ENCODE assay signal across 1 cellular context in genomic region chr22:19970479-19971275, GRCh38.
TF ChIP-seq lines count a peak whose summit lies in the region.

No MANE protein-coding gene starts in this region.

TF ChIP-seq in K562, 482 proteins besides CTCF, POLR2A, EP300 and RAD21 (continued from another document and continues in another):
- TF ChIP-seq ZMIZ1 (IDR thresholded peaks at IDR 0.05; ENCODE audit: low read depth in 2 of 2, low read length in 2 of 2) (peak in 1 of 2 experiments; percentile 59; a peak in 1 of 4 replicates), ZNF445 (CRISPR knock-in tag; IDR thresholded peaks at IDR 0.05; ENCODE audit: low read depth) (peak; percentile 77; the same call in 1 of the 2 replicates), XRCC4 (IDR thresholded peaks at IDR 0.05; ENCODE audit: extremely low read depth, insufficient read depth, insufficient read length) (no peak), ZNF695 (CRISPR knock-in tag; IDR thresholded peaks at IDR 0.05) (peak; percentile 45; the same call in 1 of the 2 replicates), NCOA2 (IDR thresholded peaks at IDR 0.05; ENCODE audit: partially characterized antibody in 2 of 2) (no peak), HDAC1 (IDR thresholded peaks at IDR 0.05) (peak in 1 of 2 experiments; percentile 54; a peak in 1 of 4 replicates), SETDB1 (IDR thresholded peaks at IDR 0.05; ENCODE audit: low read length) (peak; percentile 28), ETS2 (tag; IDR thresholded peaks at IDR 0.05; ENCODE audit: borderline replicate concordance, poor library complexity, severe bottlenecking) (no peak), ZNF41 (CRISPR knock-in tag; conservative IDR thresholded peaks at IDR 0.05) (0 out of 2 replicates have a peak, but pooled peaks have one; percentile 65), ZBTB9 (CRISPR knock-in tag; IDR thresholded peaks at IDR 0.05) (peak; percentile 89; the same call in 1 of the 2 replicates), ZNF324 (CRISPR knock-in tag; IDR thresholded peaks at IDR 0.05) (peak; percentile 50; the same call in 1 of the 2 replicates), KDM5B (IDR thresholded peaks at IDR 0.05; ENCODE audit: insufficient replicate concordance, low read depth, low read length) (no peak), EP400 (IDR thresholded peaks at IDR 0.05) (no peak), STAT6 (CRISPR knock-in tag; IDR thresholded peaks at IDR 0.05) (peak; percentile 99), CREM (IDR thresholded peaks at IDR 0.05; ENCODE audit: low read depth) (peak; percentile 68), ELF4 (CRISPR knock-in tag; IDR thresholded peaks at IDR 0.05) (peak; percentile 64; the same call in 1 of the 2 replicates), STAG1 (CRISPR knock-in tag; IDR thresholded peaks at IDR 0.05; ENCODE audit: borderline replicate concordance) (no peak), ID3 (CRISPR knock-in tag; IDR thresholded peaks at IDR 0.05) (no peak), ID3 (tag; IDR thresholded peaks at IDR 0.05) (peak; percentile 72), ZNF146 (CRISPR knock-in tag; IDR thresholded peaks at IDR 0.05; ENCODE audit: unreplicated experiment) (no peak), ZBTB33 (CRISPR knock-in tag; IDR thresholded peaks at IDR 0.05) (no peak), RBFOX2 (IDR thresholded peaks at IDR 0.05; ENCODE audit: low read depth, low read length) (peak; percentile 0; the same call in 1 of the 2 replicates), POLR2B (IDR thresholded peaks at IDR 0.05; ENCODE audit: low read depth, partially characterized antibody) (peak; percentile 79), HDGF (IDR thresholded peaks at IDR 0.05) (peak; percentile 99), ZBTB17 (CRISPR knock-in tag; IDR thresholded peaks at IDR 0.05) (peak; percentile 83), CHD2 (IDR thresholded peaks at IDR 0.05; ENCODE audit: low read depth, low read length) (no peak; the same call in none of the 2 replicates), POLR3G (IDR thresholded peaks at IDR 0.05; ENCODE audit: extremely low read depth, insufficient read length, insufficient replicate concordance) (no peak), RUNX1 (IDR thresholded peaks at IDR 0.05; ENCODE audit: low read depth) (no peak), RFX5 (IDR thresholded peaks at IDR 0.05; ENCODE audit: low read depth, low read length) (no peak), DMBX1 (CRISPR knock-in tag; IDR thresholded peaks at IDR 0.05; ENCODE audit: borderline replicate concordance) (0 out of 2 replicates have a peak, but pooled peaks have one; percentile 42), ZNF124 (CRISPR knock-in tag; IDR thresholded peaks at IDR 0.05) (no peak), SUPT5H (IDR thresholded peaks at IDR 0.05) (peak; percentile 58; the same call in 1 of the 2 replicates), ZNF165 (CRISPR knock-in tag; IDR thresholded peaks at IDR 0.05; ENCODE audit: borderline replicate concordance) (no peak), MAFG (tag; conservative IDR thresholded peaks at IDR 0.05) (no peak), ZNF311 (CRISPR knock-in tag; IDR thresholded peaks at IDR 0.05) (no peak), TEAD4 (IDR thresholded peaks at IDR 0.05; ENCODE audit: low read length) (peak; percentile 43; the same call in 1 of the 2 replicates), TEAD4 (CRISPR knock-in tag; IDR thresholded peaks at IDR 0.05; ENCODE audit: borderline replicate concordance) (no peak), L3MBTL2 (IDR thresholded peaks at IDR 0.05) (peak; percentile 63; the same call in 1 of the 2 replicates), ZNF436 (CRISPR knock-in tag; IDR thresholded peaks at IDR 0.05) (0 out of 2 replicates have a peak, but pooled peaks have one; percentile 6), SMAD4 (CRISPR knock-in tag; conservative IDR thresholded peaks at IDR 0.05) (0 out of 2 replicates have a peak, but pooled peaks have one; percentile 11), CHCHD3 (CRISPR knock-in tag; IDR thresholded peaks at IDR 0.05) (no peak), MYC (IDR thresholded peaks at IDR 0.05; ENCODE audit: low read depth, low read length) (peak; percentile 87), MYC (CRISPR knock-in tag; IDR thresholded peaks at IDR 0.05; ENCODE audit: borderline replicate concordance, low read depth) (0 out of 2 replicates have a peak, but pooled peaks have one; percentile 77), ZNF347 (CRISPR knock-in tag; IDR thresholded peaks at IDR 0.05; ENCODE audit: low read depth) (no peak), HMG20A (CRISPR knock-in tag; conservative IDR thresholded peaks at IDR 0.05) (no peak; the same call in 1 of the 2 replicates), THAP7 (CRISPR knock-in tag; IDR thresholded peaks at IDR 0.05) (0 out of 2 replicates have a peak, but pooled peaks have one; percentile 42), ZNF717 (CRISPR knock-in tag; IDR thresholded peaks at IDR 0.05) (peak; percentile 87), SAFB (IDR thresholded peaks at IDR 0.05; ENCODE audit: borderline replicate concordance, low read depth, low read length) (no peak), ZNF277 (CRISPR knock-in tag; IDR thresholded peaks at IDR 0.05; ENCODE audit: borderline replicate concordance) (no peak), ZNF24 (IDR thresholded peaks at IDR 0.05) (peak; percentile 56; the same call in 1 of the 2 replicates), CXXC5 (CRISPR knock-in tag; IDR thresholded peaks at IDR 0.05) (peak; percentile 29; the same call in 1 of the 2 replicates), ZNF354B (CRISPR knock-in tag; IDR thresholded peaks at IDR 0.05) (peak; percentile 20; the same call in 1 of the 2 replicates), ZNF764 (CRISPR knock-in tag; IDR thresholded peaks at IDR 0.05; ENCODE audit: low read depth) (peak; percentile 73), PHF8 (IDR thresholded peaks at IDR 0.05; ENCODE audit: borderline replicate concordance, low read length) (no peak), MCM3 (IDR thresholded peaks at IDR 0.05) (no peak), TAF15 (IDR thresholded peaks at IDR 0.05; ENCODE audit: low read depth, low read length) (peak; percentile 63; the same call in 1 of the 2 replicates), ZBTB12 (CRISPR knock-in tag; IDR thresholded peaks at IDR 0.05) (no peak)
- TF ChIP-seq, protein P1, sequence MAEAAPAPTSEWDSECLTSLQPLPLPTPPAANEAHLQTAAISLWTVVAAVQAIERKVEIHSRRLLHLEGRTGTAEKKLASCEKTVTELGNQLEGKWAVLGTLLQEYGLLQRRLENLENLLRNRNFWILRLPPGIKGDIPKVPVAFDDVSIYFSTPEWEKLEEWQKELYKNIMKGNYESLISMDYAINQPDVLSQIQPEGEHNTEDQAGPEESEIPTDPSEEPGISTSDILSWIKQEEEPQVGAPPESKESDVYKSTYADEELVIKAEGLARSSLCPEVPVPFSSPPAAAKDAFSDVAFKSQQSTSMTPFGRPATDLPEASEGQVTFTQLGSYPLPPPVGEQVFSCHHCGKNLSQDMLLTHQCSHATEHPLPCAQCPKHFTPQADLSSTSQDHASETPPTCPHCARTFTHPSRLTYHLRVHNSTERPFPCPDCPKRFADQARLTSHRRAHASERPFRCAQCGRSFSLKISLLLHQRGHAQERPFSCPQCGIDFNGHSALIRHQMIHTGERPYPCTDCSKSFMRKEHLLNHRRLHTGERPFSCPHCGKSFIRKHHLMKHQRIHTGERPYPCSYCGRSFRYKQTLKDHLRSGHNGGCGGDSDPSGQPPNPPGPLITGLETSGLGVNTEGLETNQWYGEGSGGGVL (CRISPR knock-in tag; IDR thresholded peaks at IDR 0.05) = no peak
